ENCODE assay signal across 1 cellular context in genomic region chr14:97077253-97077653, GRCh38.
A peak's percentile ranks its signal among the peaks of the same experiment; 100 is the strongest.
TF ChIP-seq lines count a peak whose summit lies in the region.

No MANE protein-coding gene starts in this region.

TF ChIP-seq in K562, 482 proteins besides CTCF, POLR2A, EP300 and RAD21 (continued from another document and continues in another):
- TF ChIP-seq ARID3A (IDR thresholded peaks at IDR 0.05; ENCODE audit: borderline replicate concordance, low read depth, low read length) (no peak), BMI1 (IDR thresholded peaks at IDR 0.05; ENCODE audit: low read length) (no peak), CUX1 (CRISPR knock-in tag; IDR thresholded peaks at IDR 0.05) (no peak), U2AF1 (optimal IDR thresholded peaks at IDR 0.05; ENCODE audit: low read depth, low read length) (no peak), BACH1 (tag; IDR thresholded peaks at IDR 0.05) (peak; percentile 88), TCF15 (CRISPR knock-in tag; IDR thresholded peaks at IDR 0.05) (no peak), ATF7 (IDR thresholded peaks at IDR 0.05) (peak; percentile 64; the same call in 1 of the 2 replicates), ZNF449 (CRISPR knock-in tag; IDR thresholded peaks at IDR 0.05) (no peak), FOXK1 (CRISPR knock-in tag; IDR thresholded peaks at IDR 0.05; ENCODE audit: borderline replicate concordance) (no peak), MGA (IDR thresholded peaks at IDR 0.05) (peak; percentile 30; the same call in 1 of the 2 replicates), MEF2D (tag; conservative IDR thresholded peaks at IDR 0.05; ENCODE audit: low read depth) (no peak), KAT2B (IDR thresholded peaks at IDR 0.05; ENCODE audit: low read depth, low read length) (no peak), ZNF518B (CRISPR knock-in tag; IDR thresholded peaks at IDR 0.05) (no peak), KHSRP (IDR thresholded peaks at IDR 0.05) (no peak), ZNF174 (CRISPR knock-in tag; IDR thresholded peaks at IDR 0.05) (no peak), GTF2F1 (IDR thresholded peaks at IDR 0.05; ENCODE audit: low read depth, low read length) (no peak), ZNF311 (CRISPR knock-in tag; IDR thresholded peaks at IDR 0.05) (no peak), TARDBP (IDR thresholded peaks at IDR 0.05) (no peak), GABPB2 (CRISPR knock-in tag; conservative IDR thresholded peaks at IDR 0.05) (no peak), ZNF324 (CRISPR knock-in tag; IDR thresholded peaks at IDR 0.05) (no peak), ZNF354B (CRISPR knock-in tag; IDR thresholded peaks at IDR 0.05) (no peak), ARNT (IDR thresholded peaks at IDR 0.05) (no peak), PHB (CRISPR knock-in tag; IDR thresholded peaks at IDR 0.05) (no peak), TEAD1 (CRISPR knock-in tag; IDR thresholded peaks at IDR 0.05) (no peak), ZNF79 (CRISPR knock-in tag; IDR thresholded peaks at IDR 0.05; ENCODE audit: low read depth) (no peak), SAP30 (IDR thresholded peaks at IDR 0.05; ENCODE audit: borderline replicate concordance, insufficient read depth, low read depth, low read length, poor library complexity, severe bottlenecking) (no peak), EZH2 (IDR thresholded peaks at IDR 0.05; ENCODE audit: borderline replicate concordance, low read depth, low read length) (no peak), PCBP1 (IDR thresholded peaks at IDR 0.05; ENCODE audit: low read depth, low read length, poor library complexity, severe bottlenecking) (no peak), TCF7 (IDR thresholded peaks at IDR 0.05; ENCODE audit: borderline replicate concordance) (0 out of 2 replicates have a peak, but pooled peaks have one; percentile 23), TRIM24 (IDR thresholded peaks at IDR 0.05) (no peak)
- TF ChIP-seq, protein P1, sequence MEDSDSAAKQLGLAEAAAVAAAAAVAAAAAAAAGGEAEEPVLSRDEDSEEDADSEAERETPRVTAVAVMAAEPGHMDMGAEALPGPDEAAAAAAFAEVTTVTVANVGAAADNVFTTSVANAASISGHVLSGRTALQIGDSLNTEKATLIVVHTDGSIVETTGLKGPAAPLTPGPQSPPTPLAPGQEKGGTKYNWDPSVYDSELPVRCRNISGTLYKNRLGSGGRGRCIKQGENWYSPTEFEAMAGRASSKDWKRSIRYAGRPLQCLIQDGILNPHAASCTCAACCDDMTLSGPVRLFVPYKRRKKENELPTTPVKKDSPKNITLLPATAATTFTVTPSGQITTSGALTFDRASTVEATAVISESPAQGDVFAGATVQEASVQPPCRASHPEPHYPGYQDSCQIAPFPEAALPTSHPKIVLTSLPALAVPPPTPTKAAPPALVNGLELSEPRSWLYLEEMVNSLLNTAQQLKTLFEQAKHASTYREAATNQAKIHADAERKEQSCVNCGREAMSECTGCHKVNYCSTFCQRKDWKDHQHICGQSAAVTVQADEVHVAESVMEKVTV (CRISPR knock-in tag; IDR thresholded peaks at IDR 0.05): no peak
- TF ChIP-seq, protein P2, sequence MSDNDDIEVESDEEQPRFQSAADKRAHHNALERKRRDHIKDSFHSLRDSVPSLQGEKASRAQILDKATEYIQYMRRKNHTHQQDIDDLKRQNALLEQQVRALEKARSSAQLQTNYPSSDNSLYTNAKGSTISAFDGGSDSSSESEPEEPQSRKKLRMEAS (CRISPR knock-in tag; IDR thresholded peaks at IDR 0.05): no peak
